Comparison of ENCODE assay signal across 22 cellular contexts in genomic region chr19:30350995-30351394, GRCh38. TPM values are rescaled to one million over a fixed set of nuclear protein-coding genes. Genes with fewer than 3 reads are reported as not detected.
"Had no signal": no experiment of that assay in that cellular context is flagged by ENCODE, and none has a peak within 500 bp of the region (broad histone marks: within the 10 kb centered on the region; RNA-seq: fewer than 3 reads in every experiment).

No MANE protein-coding gene starts in this region.

- H3K4me1 Mint-ChIP-seq: naive B cell; stimulated activated naive B cell treated with anti-CD40 and anti-IgM and Interleukin-4, amounts not matched to agents 10 μg/mL and 1 μg/mL and 100 μg/mL, for 72 hours had no signal

- H3K4me3 Mint-ChIP-seq: naive B cell; nephron; stimulated activated naive B cell treated with anti-CD40 and anti-IgM and Interleukin-4, amounts not matched to agents 10 μg/mL and 1 μg/mL and 100 μg/mL, for 72 hours; stimulated activated naive CD8-positive, alpha-beta T cell treated with anti-CD3 and anti-CD28 coated beads, Interleukin-15, amount 100 ng/mL, for 72 hours had no signal

- H3K4me1 ChIP-seq: psoas muscle, sigmoid colon, transverse colon had no signal

- H3K27me3 ChIP-seq: neutrophil, sigmoid colon, transverse colon had no signal

- H3K27me3 Mint-ChIP-seq: naive B cell had no signal

- ATAC-seq: esophagus mucosa; psoas muscle; stimulated activated naive B cell treated with anti-CD40 and anti-IgM and Interleukin-4, amounts not matched to agents 10 μg/mL and 1 μg/mL and 100 μg/mL, for 72 hours; stimulated activated naive CD8-positive, alpha-beta T cell treated with anti-CD3 and anti-CD28 coated beads, Interleukin-15, amount 100 ng/mL, for 72 hours had no signal

- DNase-seq: effector memory CD4-positive, alpha-beta T cell; kidney glomerular epithelial cell; mesendoderm; naive B cell; psoas muscle; sigmoid colon; stimulated activated CD4-positive, alpha-beta T cell treated with anti-CD3 and anti-CD28 coated beads, Interleukin-2, amount 100 ng/mL, for 24 hours; stimulated activated CD4-positive, alpha-beta T cell treated with anti-CD3 and anti-CD28 coated beads, Interleukin-4, amount 100 ng/mL, for 4 hours; stimulated activated naive B cell treated with anti-CD40 and anti-IgM and Interleukin-4, amounts not matched to agents 10 μg/mL and 1 μg/mL and 100 μg/mL, for 72 hours; stimulated activated naive CD8-positive, alpha-beta T cell treated with anti-CD3 and anti-CD28 coated beads, Interleukin-15, amount 100 ng/mL, for 72 hours; transverse colon had no signal

- H3K36me3 ChIP-seq: neutrophil, sigmoid colon, thoracic aorta, transverse colon had no signal

- H3K9me3 ChIP-seq: neutrophil, psoas muscle, sigmoid colon, thoracic aorta, transverse colon had no signal

- H3K4me3 ChIP-seq: psoas muscle, sigmoid colon, skin epidermis, thoracic aorta, transverse colon had no signal

- H3K27ac ChIP-seq: neutrophil, psoas muscle, sigmoid colon, skin epidermis, thoracic aorta, transverse colon had no signal

- H3K36me3 Mint-ChIP-seq: naive B cell; stimulated activated naive B cell treated with anti-CD40 and anti-IgM and Interleukin-4, amounts not matched to agents 10 μg/mL and 1 μg/mL and 100 μg/mL, for 72 hours had no signal

- H3K9me3 Mint-ChIP-seq: nephron; stimulated activated naive CD8-positive, alpha-beta T cell treated with anti-CD3 and anti-CD28 coated beads, Interleukin-15, amount 100 ng/mL, for 72 hours had no signal

- FAIRE-seq: endometrium, frontal cortex, islet of Langerhans had no signal

- H3K27ac Mint-ChIP-seq: naive B cell; nephron; stimulated activated naive B cell treated with anti-CD40 and anti-IgM and Interleukin-4, amounts not matched to agents 10 μg/mL and 1 μg/mL and 100 μg/mL, for 72 hours; stimulated activated naive CD8-positive, alpha-beta T cell treated with anti-CD3 and anti-CD28 coated beads, Interleukin-15, amount 100 ng/mL, for 72 hours had no signal

RNA-seq across cellular contexts. Expression of gene ZNF536, which starts 21.2 kb away (rescaled TPM):
- total RNA-seq: lung microvascular endothelial cell, osteoblast had no signal
- polyA plus RNA-seq: fibroblast of lung had no signal
